Comparison of ENCODE assay signal across 16 cellular contexts in the genomic region with DNA sequence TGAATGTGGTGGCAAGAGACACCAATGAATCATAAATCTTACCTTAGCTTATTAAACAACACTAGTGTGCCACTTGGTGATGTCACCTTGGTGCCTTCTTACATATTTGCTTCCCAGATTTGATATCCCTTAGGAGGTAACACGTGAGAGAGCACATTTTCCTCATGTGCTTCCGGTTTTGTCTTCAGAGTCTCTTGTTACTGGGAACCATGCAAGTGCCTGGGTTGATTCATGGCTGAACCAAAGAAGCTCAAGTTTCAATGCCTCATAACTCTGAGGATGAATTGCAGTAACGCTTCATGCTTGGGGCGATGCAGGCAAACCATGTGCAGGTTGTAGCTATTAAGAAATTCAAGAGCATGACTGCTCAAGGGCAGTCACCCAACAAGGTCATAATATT.
DNase-seq lines count a peak whose midpoint lies in the region; ATAC-seq, FAIRE-seq and TF ChIP-seq lines count a peak whose summit lies in the region.
"Had no signal": no experiment of that assay in that cellular context is flagged by ENCODE, and none has a peak within 500 bp of the region (broad histone marks: within the 10 kb centered on the region; RNA-seq: fewer than 3 reads in every experiment).

No MANE protein-coding gene starts in this region.

- 11 to 20% (median 12%) methylated on average over 4 of the region's 4 CpGs for WGBS in psoas muscle, 3 donors

- no peak overlapping the region for H3K27ac Mint-ChIP-seq in T-helper 17 cell
- no peak overlapping the region for H3K27ac Mint-ChIP-seq in activated T-helper 1 cell treated with anti-CD3 and anti-CD28 coated beads, Interleukin-12 subunit alpha, Interleukin-12 subunit beta, Interleukin-2, Interleukin-4 antibody, amounts not matched to agents 30 ng/mL and 10 ng/mL and 1 ng/mL, durations not matched to agents 14 hours and 24 hours and 36 hours
- H3K27ac Mint-ChIP-seq: CD8-positive, alpha-beta T cell; immature natural killer cell had no signal

- peaks cover 2% of the 10 kb centered on the region for H3K4me1 Mint-ChIP-seq in T-helper 17 cell
- no peaks in the 10 kb centered on the region for H3K4me1 Mint-ChIP-seq in activated T-helper 1 cell treated with anti-CD3 and anti-CD28 coated beads, Interleukin-12 subunit alpha, Interleukin-12 subunit beta, Interleukin-2, Interleukin-4 antibody, amounts not matched to agents 30 ng/mL and 10 ng/mL and 1 ng/mL, durations not matched to agents 14 hours and 24 hours and 36 hours (ENCODE audit: low read depth)
- H3K4me1 Mint-ChIP-seq: immature natural killer cell had no signal

- H3K9me3 Mint-ChIP-seq in activated T-helper 1 cell treated with anti-CD3 and anti-CD28 coated beads, Interleukin-12 subunit alpha, Interleukin-12 subunit beta, Interleukin-2, Interleukin-4 antibody, amounts not matched to agents 30 ng/mL and 10 ng/mL and 1 ng/mL, durations not matched to agents 14 hours and 24 hours and 36 hours: no peaks in the 10 kb centered on the region
- H3K9me3 Mint-ChIP-seq: CD8-positive, alpha-beta T cell; immature natural killer cell had no signal

- TF ChIP-seq POLR2A in H54 (IDR thresholded peaks at IDR 0.05; ENCODE audit: low read depth, low read length): no peak

- H3K27me3 ChIP-seq in psoas muscle (ENCODE audit: insufficient read depth in 3 of 3, low read length in 2 of 3): no peaks in the 10 kb centered on the region
- H3K27me3 ChIP-seq: stomach had no signal

- H3K9me3 ChIP-seq in psoas muscle (no peaks in the 10 kb centered on the region), T-helper 17 cell (ENCODE audit: control insufficient read depth, low read length, poor library complexity, severe bottlenecking) (no peaks in the 10 kb centered on the region)
- H3K9me3 ChIP-seq: stomach had no signal

- peak; percentile 59 to 76 (median 72) for ATAC-seq in psoas muscle
- ATAC-seq in T-helper 17 cell: no peak
- ATAC-seq: CD8-positive, alpha-beta T cell; SK-N-SH treated with all-trans-retinoic acid at 6 μM for 48 hours had no signal

- DNase-seq in H54 (ENCODE audit: insufficient read length, low spot score): no peak
- DNase-seq in NCI-H2107 (lab: John Stamatoyannopoulos, UW): peak; percentile 35
- DNase-seq in dedifferentiated amniotic fluid mesenchymal stem cell (ENCODE audit: extremely low spot score): peak; percentile 76
- DNase-seq in psoas muscle: no peak
- DNase-seq in T-helper 17 cell: no peak
- no peak for DNase-seq in activated T-helper 1 cell treated with anti-CD3 and anti-CD28 coated beads, Interleukin-12 subunit alpha, Interleukin-12 subunit beta, Interleukin-2, Interleukin-4 antibody, amounts not matched to agents 30 ng/mL and 10 ng/mL and 1 ng/mL, durations not matched to agents 14 hours and 24 hours and 36 hours (ENCODE audit: low spot score)
- DNase-seq in stimulated activated CD4-positive, alpha-beta T cell treated with anti-CD3 and anti-CD28 coated beads, Interleukin-15, amount 100 ng/mL, for 24 hours: no peak
- DNase-seq: activated CD4-positive, CD25-positive, alpha-beta regulatory T cell; amygdala; CD8-positive, alpha-beta T cell; dermis blood vessel endothelial cell; immature natural killer cell; NCI-H1105 treated with DMSO at 0.1 percent for 48 hours; stomach had no signal

- TF ChIP-seq CTCF in psoas muscle (IDR thresholded peaks at IDR 0.05): no peak

- FAIRE-seq in H54 (lab: Jason Lieb, UNC): peak; percentile 43
- FAIRE-seq: frontal cortex had no signal

- H3K36me3 Mint-ChIP-seq in T-helper 17 cell (ENCODE audit: low read depth): no peaks in the 10 kb centered on the region
- H3K36me3 Mint-ChIP-seq in activated T-helper 1 cell treated with anti-CD3 and anti-CD28 coated beads, Interleukin-12 subunit alpha, Interleukin-12 subunit beta, Interleukin-2, Interleukin-4 antibody, amounts not matched to agents 30 ng/mL and 10 ng/mL and 1 ng/mL, durations not matched to agents 14 hours and 24 hours and 36 hours (ENCODE audit: low read depth): no peaks in the 10 kb centered on the region
- H3K36me3 Mint-ChIP-seq: CD8-positive, alpha-beta T cell; immature natural killer cell had no signal

- H3K27me3 Mint-ChIP-seq in T-helper 17 cell: peaks cover 42% of the 10 kb centered on the region
- H3K27me3 Mint-ChIP-seq in activated T-helper 1 cell treated with anti-CD3 and anti-CD28 coated beads, Interleukin-12 subunit alpha, Interleukin-12 subunit beta, Interleukin-2, Interleukin-4 antibody, amounts not matched to agents 30 ng/mL and 10 ng/mL and 1 ng/mL, durations not matched to agents 14 hours and 24 hours and 36 hours (ENCODE audit: insufficient read depth): peaks cover 6% of the 10 kb centered on the region

- no peak overlapping the region for H3K27ac ChIP-seq in psoas muscle
- H3K27ac ChIP-seq: stomach had no signal

- intact Hi-C loops in psoas muscle (cut with DNase I): no loop called here
- intact Hi-C loops in activated T-helper 1 cell treated with anti-CD3 and anti-CD28 coated beads, Interleukin-12 subunit alpha, Interleukin-12 subunit beta, Interleukin-2, Interleukin-4 antibody, amounts not matched to agents 30 ng/mL and 10 ng/mL and 1 ng/mL, durations not matched to agents 14 hours and 24 hours and 36 hours (cut with micrococcal nuclease): no loop called here

- no peaks in the 10 kb centered on the region for H3K36me3 ChIP-seq in psoas muscle (ENCODE audit: insufficient read depth in 1 of 2, low read depth in 1 of 2)
- H3K36me3 ChIP-seq: stomach had no signal

- no peaks in the 10 kb centered on the region for H3K4me1 ChIP-seq in psoas muscle
- H3K4me1 ChIP-seq: stomach had no signal

- H3K4me3 Mint-ChIP-seq in T-helper 17 cell: no peak overlapping the region
- H3K4me3 Mint-ChIP-seq in activated T-helper 1 cell treated with anti-CD3 and anti-CD28 coated beads, Interleukin-12 subunit alpha, Interleukin-12 subunit beta, Interleukin-2, Interleukin-4 antibody, amounts not matched to agents 30 ng/mL and 10 ng/mL and 1 ng/mL, durations not matched to agents 14 hours and 24 hours and 36 hours: no peak overlapping the region
- H3K4me3 Mint-ChIP-seq: CD8-positive, alpha-beta T cell; immature natural killer cell had no signal

- H3K4me3 ChIP-seq in psoas muscle: no peak overlapping the region
- H3K4me3 ChIP-seq: stomach had no signal

Comparison
In these comparisons a context has a peak if more than half of its experiments do, and no peak if none do; other contexts are left out.
1. DNase-seq: peak in NCI-H2107 (single experiment) and dedifferentiated amniotic fluid mesenchymal stem cell (single experiment); none in H54 (single experiment), psoas muscle (0 of 2), T-helper 17 cell (0 of 3), activated T-helper 1 cell treated with anti-CD3 and anti-CD28 coated beads, Interleukin-12 subunit alpha, Interleukin-12 subunit beta, Interleukin-2, Interleukin-4 antibody, amounts not matched to agents 30 ng/mL and 10 ng/mL and 1 ng/mL, durations not matched to agents 14 hours and 24 hours and 36 hours (single experiment) and stimulated activated CD4-positive, alpha-beta T cell treated with anti-CD3 and anti-CD28 coated beads, Interleukin-15, amount 100 ng/mL, for 24 hours (single experiment).